ENCODE assay signal across 10 cellular contexts in genomic region chr1:111475706-111476105, GRCh38.
A peak's percentile ranks its signal among the peaks of the same experiment; 100 is the strongest.
DNase-seq lines count a peak whose midpoint lies in the region; ATAC-seq lines count a peak whose summit lies in the region.
"Had no signal": no experiment of that assay in that cellular context is flagged by ENCODE, and none has a peak within 500 bp of the region (broad histone marks: within the 10 kb centered on the region; RNA-seq: fewer than 3 reads in every experiment).

No MANE protein-coding gene starts in this region.

- peaks cover 27% of the 10 kb centered on the region for H3K36me3 Mint-ChIP-seq in T-helper 2 cell treated with Interferon-gamma antibody and Interleukin-4, amounts not matched to agents 5 μg/mL and 100 μg/mL, for 36 hours (ENCODE audit: low read depth)

- peak overlapping the region; percentile 90 for H3K27ac Mint-ChIP-seq in T-helper 2 cell treated with Interferon-gamma antibody and Interleukin-4, amounts not matched to agents 5 μg/mL and 100 μg/mL, for 36 hours

- H3K9me3 Mint-ChIP-seq in T-helper 2 cell treated with Interferon-gamma antibody and Interleukin-4, amounts not matched to agents 5 μg/mL and 100 μg/mL, for 36 hours = no peaks in the 10 kb centered on the region

- no peaks in the 10 kb centered on the region for H3K4me1 ChIP-seq in muscle layer of duodenum (ENCODE audit: control insufficient read depth in 1 of 2, insufficient read depth in 2 of 2, low read length in 2 of 2)

- peak; percentile 23 for DNase-seq in stimulated activated naive CD4-positive, alpha-beta T cell treated with Interleukin-2 at 50 U/mL for 16 hours (lab: John Stamatoyannopoulos, UW)
- DNase-seq in stimulated activated naive CD4-positive, alpha-beta T cell (lab: John Stamatoyannopoulos, UW) = no peak
- peak; percentile 74 for DNase-seq in T-helper 2 cell treated with Interferon-gamma antibody and Interleukin-4, amounts not matched to agents 5 μg/mL and 100 μg/mL, for 36 hours (ENCODE audit: low spot score)
- DNase-seq in hypothalamus (lab: John Stamatoyannopoulos, UW) (no peak), COLO829 (ENCODE audit: low spot score) (no peak), NCI-H1417 treated with DMSO at 0.1 percent for 48 hours (lab: John Stamatoyannopoulos, UW) (no peak)
- DNase-seq: Calu3 had no signal

- peak overlapping the region; percentile 80 for H3K4me3 Mint-ChIP-seq in T-helper 2 cell treated with Interferon-gamma antibody and Interleukin-4, amounts not matched to agents 5 μg/mL and 100 μg/mL, for 36 hours

- no peaks in the 10 kb centered on the region for H3K9me3 ChIP-seq in muscle layer of duodenum (ENCODE audit: control insufficient read depth in 1 of 2, low read length in 2 of 2)

- peak overlapping the region; percentile 72 for H3K27ac ChIP-seq in muscle layer of duodenum (ENCODE audit: low read length)

- H3K4me1 Mint-ChIP-seq in T-helper 2 cell treated with Interferon-gamma antibody and Interleukin-4, amounts not matched to agents 5 μg/mL and 100 μg/mL, for 36 hours (ENCODE audit: low read depth) = peaks cover 50% of the 10 kb centered on the region

- no peak for ATAC-seq in HG02623 (IDR thresholded peaks at IDR 0.05; ENCODE audit: unreplicated experiment)
- ATAC-seq: HCT116 had no signal

- peaks cover 13% of the 10 kb centered on the region for H3K27me3 Mint-ChIP-seq in T-helper 2 cell treated with Interferon-gamma antibody and Interleukin-4, amounts not matched to agents 5 μg/mL and 100 μg/mL, for 36 hours (ENCODE audit: low read depth)

- peaks cover 0 to 14% of the 10 kb centered on the region in 2 donors for H3K36me3 ChIP-seq in muscle layer of duodenum (ENCODE audit: control insufficient read depth in 1 of 2, insufficient read depth in 2 of 2, low read length in 2 of 2)

- H3K27me3 ChIP-seq in muscle layer of duodenum (ENCODE audit: low read depth, low read length) = no peaks in the 10 kb centered on the region

- peak overlapping the region in 1 of 2 donors; percentile 7 for H3K4me3 ChIP-seq in muscle layer of duodenum (ENCODE audit: low read depth in 1 of 2, low read length in 2 of 2)

Comparison
In these comparisons a context has a peak if more than half of its experiments do, and no peak if none do; other contexts are left out.
1. DNase-seq: peak in stimulated activated naive CD4-positive, alpha-beta T cell treated with Interleukin-2 at 50 U/mL for 16 hours (single experiment) and T-helper 2 cell treated with Interferon-gamma antibody and Interleukin-4, amounts not matched to agents 5 μg/mL and 100 μg/mL, for 36 hours (single experiment); none in stimulated activated naive CD4-positive, alpha-beta T cell (0 of 6), hypothalamus (0 of 51), COLO829 (single experiment) and NCI-H1417 treated with DMSO at 0.1 percent for 48 hours (single experiment).